20 cellular contexts compared by ENCODE assay signal in the genomic region with DNA sequence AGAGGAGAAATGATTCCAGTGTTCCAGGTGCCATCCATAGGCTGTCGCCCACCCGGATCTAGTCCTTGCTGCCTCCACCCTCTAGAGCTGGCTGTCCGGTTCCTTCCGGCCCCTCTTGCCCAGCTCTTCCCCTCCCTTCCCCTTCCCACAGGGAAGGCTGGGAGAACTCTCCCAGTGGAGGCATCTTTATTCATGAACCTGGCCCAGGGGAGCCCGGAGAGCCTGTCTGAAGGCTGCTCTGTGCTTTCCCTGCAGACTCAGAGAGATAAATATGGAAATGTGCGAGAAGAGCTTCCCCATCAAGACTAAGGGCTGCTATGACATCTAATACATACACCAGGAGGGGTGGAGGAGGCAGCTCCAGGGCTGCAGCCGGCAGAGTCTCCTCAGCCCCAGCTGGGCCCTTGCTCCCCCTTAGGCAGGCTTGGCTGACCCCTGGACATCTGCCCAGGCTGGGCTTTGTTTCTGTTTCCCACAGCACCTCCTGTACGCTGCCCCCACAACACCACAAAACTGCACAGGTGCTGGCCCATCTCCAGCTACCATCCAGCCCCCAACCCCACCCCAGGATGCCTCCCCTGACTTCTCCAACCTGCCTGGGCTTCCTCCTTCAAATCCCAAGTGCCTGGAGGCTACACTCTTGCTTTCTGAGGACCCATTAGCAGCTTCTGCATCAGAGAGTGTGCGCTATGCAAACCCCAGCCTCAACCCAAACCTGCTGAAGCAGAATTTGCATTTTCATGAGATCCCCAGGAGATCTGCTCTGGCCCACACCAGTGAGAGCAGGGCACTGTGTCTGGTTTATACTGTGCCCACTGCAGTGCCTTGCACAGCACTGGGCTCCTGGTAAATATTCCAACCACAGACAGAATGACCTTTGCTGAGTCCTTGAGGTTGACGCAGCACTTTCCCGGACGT.
DNase-seq lines count a peak whose midpoint lies in the region; ATAC-seq and TF ChIP-seq lines count a peak whose summit lies in the region.
"Had no signal": no experiment of that assay in that cellular context is flagged by ENCODE, and none has a peak within 500 bp of the region (broad histone marks: within the 10 kb centered on the region; RNA-seq: fewer than 3 reads in every experiment).

No MANE protein-coding gene starts in this region.

- ATAC-seq in SK-N-SH treated with all-trans-retinoic acid at 6 μM for 48 hours (no peak; the same call in 2 of the 3 replicates), HG03045 (IDR thresholded peaks at IDR 0.05; ENCODE audit: unreplicated experiment) (no peak)
- ATAC-seq in stimulated activated naive CD8-positive, alpha-beta T cell treated with anti-CD3 and anti-CD28 coated beads, Interleukin-15, Interleukin-2, amounts not matched to agents 100 U/mL and 50 U/mL, for 24 hours, result peak; percentile 28
- ATAC-seq: A549 had no signal

- CTCF ChIA-PET in SK-N-SH (lab: Yijun Ruan, JAX), result interaction anchor here (1.1 to 6.2 kb wide), 5 partner anchors 9 to 33 kb away, joined by 3 to 60 read pairs (median 7); no protein-coding TSS in a partner anchor

- peaks cover 7% of the 10 kb centered on the region for H3K4me1 Mint-ChIP-seq in endodermal cell
- H3K4me1 Mint-ChIP-seq: activated CD4-positive, alpha-beta memory T cell treated with anti-CD3 and anti-CD28 coated beads, Interleukin-2, amount 10 ng/mL, durations not matched to agents 7 days and 5 days had no signal

- no peaks in the 10 kb centered on the region for H3K9me3 ChIP-seq in SK-N-SH
- no peaks in the 10 kb centered on the region for H3K9me3 ChIP-seq in endodermal cell (ENCODE audit: control insufficient read depth, low read length)
- no peaks in the 10 kb centered on the region for H3K9me3 ChIP-seq in tibial artery
- H3K9me3 ChIP-seq: A549; ascending aorta; BLaER1 treated with 17β-estradiol and CSF1 and Interleukin-3, amounts not matched to agents 10 nM and 100 nM; ovary had no signal

- H4K20me1 ChIP-seq in SK-N-SH (ENCODE audit: insufficient read depth), result no peaks in the 10 kb centered on the region
- H4K20me1 ChIP-seq: BLaER1 treated with 17β-estradiol and CSF1 and Interleukin-3, amounts not matched to agents 10 nM and 100 nM had no signal

- intact Hi-C loops in tibial artery (cut with DNase I; ENCODE audit: low total_unique reads), result no loop called here

- no peaks in the 10 kb centered on the region for H3K9me2 ChIP-seq in SK-N-SH

- no peaks in the 10 kb centered on the region for H3K36me3 Mint-ChIP-seq in endodermal cell (ENCODE audit: low read depth)

- TF ChIP-seq CTCF in SK-N-SH (IDR thresholded peaks at IDR 0.05), result no peak
- TF ChIP-seq CTCF in endodermal cell (conservative IDR thresholded peaks at IDR 0.05), result no peak
- TF ChIP-seq CTCF in tibial artery (IDR thresholded peaks at IDR 0.05), result no peak

- H3K27me3 Mint-ChIP-seq in endodermal cell (ENCODE audit: insufficient read depth), result no peaks in the 10 kb centered on the region
- H3K27me3 Mint-ChIP-seq: activated CD4-positive, alpha-beta memory T cell treated with anti-CD3 and anti-CD28 coated beads, Interleukin-2, amount 10 ng/mL, durations not matched to agents 7 days and 5 days had no signal

- H3K27ac Mint-ChIP-seq in endodermal cell, result no peak overlapping the region
- H3K27ac Mint-ChIP-seq: activated CD4-positive, alpha-beta memory T cell treated with anti-CD3 and anti-CD28 coated beads, Interleukin-2, amount 10 ng/mL, durations not matched to agents 7 days and 5 days had no signal

- H3K9me3 Mint-ChIP-seq in endodermal cell, result no peaks in the 10 kb centered on the region
- H3K9me3 Mint-ChIP-seq: activated CD4-positive, alpha-beta memory T cell treated with anti-CD3 and anti-CD28 coated beads, Interleukin-2, amount 10 ng/mL, durations not matched to agents 7 days and 5 days had no signal

- no peak overlapping the region for H2AFZ ChIP-seq in SK-N-SH (ENCODE audit: low read depth)

- no peak overlapping the region for H3K4me3 Mint-ChIP-seq in endodermal cell
- H3K4me3 Mint-ChIP-seq: activated CD4-positive, alpha-beta memory T cell treated with anti-CD3 and anti-CD28 coated beads, Interleukin-2, amount 10 ng/mL, durations not matched to agents 7 days and 5 days had no signal

- H3K4me2 ChIP-seq in SK-N-SH, result no peak overlapping the region
- H3K4me2 ChIP-seq: A549; BLaER1 treated with 17β-estradiol and CSF1 and Interleukin-3, amounts not matched to agents 10 nM and 100 nM had no signal

- TF ChIP-seq EP300 in SK-N-SH (IDR thresholded peaks at IDR 0.05; ENCODE audit: borderline replicate concordance in 1 of 2, low read depth in 1 of 2, low read length in 1 of 2), result no peak

- H3K9ac ChIP-seq in SK-N-SH (no peak overlapping the region), endodermal cell (ENCODE audit: extremely low read depth, low read length, poor library complexity, severe bottlenecking) (no peak overlapping the region)
- H3K9ac ChIP-seq: BLaER1 treated with 17β-estradiol and CSF1 and Interleukin-3, amounts not matched to agents 10 nM and 100 nM had no signal

- POLR2A ChIA-PET in SK-N-SH (lab: Yijun Ruan, JAX), result no interaction called here

- DNase-seq in SK-N-SH (peak; percentile 32), NCI-H526 (lab: John Stamatoyannopoulos, UW) (peak; percentile 91 to 94), endodermal cell (no peak), middle frontal gyrus (ENCODE audit: extremely low spot score, low spot score) (no peak), tibial artery (no peak)
- DNase-seq in stimulated activated naive CD8-positive, alpha-beta T cell treated with anti-CD3 and anti-CD28 coated beads, Interleukin-15, Interleukin-2, amounts not matched to agents 100 U/mL and 50 U/mL, for 24 hours, result no peak
- DNase-seq: activated CD4-positive, alpha-beta memory T cell treated with anti-CD3 and anti-CD28 coated beads, Interleukin-2, amount 10 ng/mL, durations not matched to agents 7 days and 5 days; activated naive CD4-positive, alpha-beta T cell; activated T-cell treated with anti-CD3 and anti-CD28 coated beads, Interleukin-2, amount 50 U/mL, for 1 hour; cerebellar nuclear complex; NCI-H1105; NCI-H2081 treated with DMSO at 0.1 percent for 48 hours; NCI-H524; SIG-M5 had no signal

- no peaks in the 10 kb centered on the region for H3K79me2 ChIP-seq in SK-N-SH (ENCODE audit: insufficient read depth)

- 84% methylated on average over 12 of the region's 12 CpGs for WGBS in SK-N-SH (ENCODE audit: low lambda C conversion rate)
- WGBS in endodermal cell (ENCODE audit: insufficient coverage in 1 of 2, insufficient read length in 1 of 2), 2 experiments, result 91 to 96% methylated on average over 5 to 12 of the region's 12 CpGs

- H3K27me3 ChIP-seq in SK-N-SH (ENCODE audit: insufficient read depth) (no peaks in the 10 kb centered on the region), endodermal cell (ENCODE audit: control insufficient read depth, insufficient read depth, low read length, poor library complexity, severe bottlenecking) (no peaks in the 10 kb centered on the region), tibial artery (no peaks in the 10 kb centered on the region)
- H3K27me3 ChIP-seq: ascending aorta; BLaER1 treated with 17β-estradiol and CSF1 and Interleukin-3, amounts not matched to agents 10 nM and 100 nM; ovary had no signal

- H3K4me3 ChIP-seq in SK-N-SH (ENCODE audit: low read depth in 2 of 2, low read length in 1 of 2) (no peak overlapping the region), endodermal cell (ENCODE audit: low read length) (no peak overlapping the region), tibial artery (no peak overlapping the region)
- H3K4me3 ChIP-seq: A549; ascending aorta; BLaER1 treated with 17β-estradiol and CSF1 and Interleukin-3, amounts not matched to agents 10 nM and 100 nM; ovary had no signal

- H3K36me3 ChIP-seq in SK-N-SH (replicated peaks in 1 of 2; ENCODE audit: control insufficient read depth in 1 of 2, insufficient read depth in 2 of 2, low read length in 1 of 2) (no peaks in the 10 kb centered on the region), endodermal cell (ENCODE audit: control insufficient read depth, insufficient read depth, low read length) (no peaks in the 10 kb centered on the region), tibial artery (no peaks in the 10 kb centered on the region)
- H3K36me3 ChIP-seq: ascending aorta; BLaER1 treated with 17β-estradiol and CSF1 and Interleukin-3, amounts not matched to agents 10 nM and 100 nM; ovary had no signal

- no peaks in the 10 kb centered on the region for H3F3A ChIP-seq in SK-N-SH (replicated peaks; ENCODE audit: insufficient read depth)

- TF ChIP-seq RAD21 in SK-N-SH (IDR thresholded peaks at IDR 0.05; ENCODE audit: low read length), result no peak

- peaks cover 0 to 4% of the 10 kb centered on the region in 2 experiments; a peak in 1 of 4 replicates for H3K4me1 ChIP-seq in SK-N-SH (ENCODE audit: control insufficient read depth in 1 of 2, insufficient read depth in 2 of 2, low read depth in 1 of 2, low read length in 1 of 2)
- no peaks in the 10 kb centered on the region for H3K4me1 ChIP-seq in endodermal cell (ENCODE audit: control insufficient read depth, insufficient read depth, low read length)
- no peaks in the 10 kb centered on the region for H3K4me1 ChIP-seq in tibial artery
- H3K4me1 ChIP-seq: A549, ascending aorta had no signal

- H3K27ac ChIP-seq in SK-N-SH (ENCODE audit: low read depth in 2 of 2, low read length in 1 of 2) (no peak overlapping the region), endodermal cell (ENCODE audit: low read depth, low read length) (peak overlapping the region; percentile 91), tibial artery (no peak overlapping the region)
- H3K27ac ChIP-seq: A549; ascending aorta; BLaER1 treated with 17β-estradiol and CSF1 and Interleukin-3, amounts not matched to agents 10 nM and 100 nM; ovary had no signal

TF ChIP-seq in SK-N-SH, 30 proteins besides CTCF, POLR2A, EP300 and RAD21 (continues in another document):
- TF ChIP-seq ELF1 (IDR thresholded peaks at IDR 0.05), result no peak

TF ChIP-seq in SK-N-SH treated with all-trans-retinoic acid at 6 μM for 48 hours, 23 proteins besides CTCF, POLR2A, EP300 and RAD21 (continues in another document):
- TF ChIP-seq, protein P1, sequence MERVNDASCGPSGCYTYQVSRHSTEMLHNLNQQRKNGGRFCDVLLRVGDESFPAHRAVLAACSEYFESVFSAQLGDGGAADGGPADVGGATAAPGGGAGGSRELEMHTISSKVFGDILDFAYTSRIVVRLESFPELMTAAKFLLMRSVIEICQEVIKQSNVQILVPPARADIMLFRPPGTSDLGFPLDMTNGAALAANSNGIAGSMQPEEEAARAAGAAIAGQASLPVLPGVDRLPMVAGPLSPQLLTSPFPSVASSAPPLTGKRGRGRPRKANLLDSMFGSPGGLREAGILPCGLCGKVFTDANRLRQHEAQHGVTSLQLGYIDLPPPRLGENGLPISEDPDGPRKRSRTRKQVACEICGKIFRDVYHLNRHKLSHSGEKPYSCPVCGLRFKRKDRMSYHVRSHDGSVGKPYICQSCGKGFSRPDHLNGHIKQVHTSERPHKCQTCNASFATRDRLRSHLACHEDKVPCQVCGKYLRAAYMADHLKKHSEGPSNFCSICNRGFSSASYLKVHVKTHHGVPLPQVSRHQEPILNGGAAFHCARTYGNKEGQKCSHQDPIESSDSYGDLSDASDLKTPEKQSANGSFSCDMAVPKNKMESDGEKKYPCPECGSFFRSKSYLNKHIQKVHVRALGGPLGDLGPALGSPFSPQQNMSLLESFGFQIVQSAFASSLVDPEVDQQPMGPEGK (CRISPR knock-in tag; IDR thresholded peaks at IDR 0.05; ENCODE audit: borderline replicate concordance), result no peak

Comparison
In these comparisons a context has a peak if more than half of its experiments do, and no peak if none do; other contexts are left out.
1. DNase-seq: peak in SK-N-SH (single experiment) and NCI-H526 (2 of 2); none in endodermal cell (single experiment), stimulated activated naive CD8-positive, alpha-beta T cell treated with anti-CD3 and anti-CD28 coated beads, Interleukin-15, Interleukin-2, amounts not matched to agents 100 U/mL and 50 U/mL, for 24 hours (single experiment), middle frontal gyrus (single experiment) and tibial artery (0 of 2).